ENCODE assay signal across 28 cellular contexts in genomic region chr6:415087-415486, GRCh38. TPM values are rescaled to one million over a fixed set of nuclear protein-coding genes. Genes with fewer than 3 reads are reported as not detected.
"Had no signal": no experiment of that assay in that cellular context is flagged by ENCODE, and none has a peak within 500 bp of the region (broad histone marks: within the 10 kb centered on the region; RNA-seq: fewer than 3 reads in every experiment).

No MANE protein-coding gene starts in this region.

- H3K4me3 Mint-ChIP-seq: activated CD8-positive, alpha-beta T cell treated with anti-CD3 and anti-CD28 coated beads for 36 hours; activated naive CD4-positive, alpha-beta T cell treated with anti-CD3 and anti-CD28 coated beads, Interleukin-2, amount 50 U/mL, for 24 hours; activated T-cell treated with anti-CD3 and anti-CD28 coated beads, Interleukin-2, amount 50 U/mL, for 4 hours; activated T-helper 17 cell treated with anti-CD3 and anti-CD28 coated beads, Interleukin-2, amount 50 U/mL, for 72 hours; T-helper 1 cell treated with Interleukin-12 subunit alpha and Interleukin-12 subunit beta and Interleukin-4 antibody, amounts not matched to agents 30 μg/mL and 1 μg/mL, for 36 hours; T-helper 2 cell treated with Interferon-gamma antibody and Interleukin-4, amounts not matched to agents 5 μg/mL and 100 μg/mL, for 36 hours had no signal

- H3K9me2 ChIP-seq: SK-N-SH had no signal

- H3K27ac Mint-ChIP-seq: activated CD8-positive, alpha-beta T cell treated with anti-CD3 and anti-CD28 coated beads for 36 hours; activated naive CD4-positive, alpha-beta T cell treated with anti-CD3 and anti-CD28 coated beads, Interleukin-2, amount 50 U/mL, for 24 hours; T-helper 1 cell treated with Interleukin-12 subunit alpha and Interleukin-12 subunit beta and Interleukin-4 antibody, amounts not matched to agents 30 μg/mL and 1 μg/mL, for 36 hours; T-helper 2 cell treated with Interferon-gamma antibody and Interleukin-4, amounts not matched to agents 5 μg/mL and 100 μg/mL, for 36 hours had no signal

- H3K27me3 ChIP-seq: Peyer's patch had no signal

- H3K9me3 ChIP-seq: SK-N-SH had no signal

- H3K4me2 ChIP-seq: SK-N-SH had no signal

- H3K9ac ChIP-seq: SK-N-SH had no signal

- H3K4me3 ChIP-seq: Peyer's patch, SJSA1 had no signal

- H3K27me3 Mint-ChIP-seq: activated CD8-positive, alpha-beta T cell treated with anti-CD3 and anti-CD28 coated beads for 36 hours; activated naive CD4-positive, alpha-beta T cell treated with anti-CD3 and anti-CD28 coated beads, Interleukin-2, amount 50 U/mL, for 24 hours; activated T-helper 17 cell treated with anti-CD3 and anti-CD28 coated beads, Interleukin-2, amount 50 U/mL, for 72 hours had no signal

- DNase-seq: activated CD4-positive, alpha-beta T cell treated with anti-CD3 and anti-CD28 coated beads, Interleukin-2, amount 50 U/mL, for 1 hour; activated CD8-positive, alpha-beta T cell treated with anti-CD3 and anti-CD28 coated beads for 36 hours; activated gamma-delta T cell; activated naive CD4-positive, alpha-beta T cell treated with Interleukin-2 at 50 U/mL for 16 hours; amniotic stem cell; aorta; brain microvascular endothelial cell; central memory CD4-positive, alpha-beta T cell; NCI-H1048; NCI-H1105 treated with DMSO at 0.1 percent for 48 hours; NCI-H1436; NCI-H1694; NCI-H1930; NCI-H2081 treated with DMSO at 0.1 percent for 48 hours; NCI-H345; NCI-H524 treated with DMSO at 0.1 percent for 48 hours; PC-3; Peyer's patch; RPMI8226; SHP77 treated with DMSO at 0.1 percent for 48 hours; SK-N-SH had no signal

- H3K4me1 ChIP-seq: Peyer's patch, SJSA1 had no signal

- ATAC-seq: PC-3 had no signal

- H3K36me3 ChIP-seq: brain microvascular endothelial cell, Peyer's patch, SJSA1 had no signal

- H3K27ac ChIP-seq: brain microvascular endothelial cell, Peyer's patch, SJSA1 had no signal

RNA-seq across cellular contexts. Expression of gene IRF4, which starts 23.5 kb away (rescaled TPM):
- total RNA-seq: MCF 10A had no signal
- polyA plus RNA-seq: SK-N-SH had no signal
